Comparison of ENCODE assay signal across 17 cellular contexts in the genomic region with DNA sequence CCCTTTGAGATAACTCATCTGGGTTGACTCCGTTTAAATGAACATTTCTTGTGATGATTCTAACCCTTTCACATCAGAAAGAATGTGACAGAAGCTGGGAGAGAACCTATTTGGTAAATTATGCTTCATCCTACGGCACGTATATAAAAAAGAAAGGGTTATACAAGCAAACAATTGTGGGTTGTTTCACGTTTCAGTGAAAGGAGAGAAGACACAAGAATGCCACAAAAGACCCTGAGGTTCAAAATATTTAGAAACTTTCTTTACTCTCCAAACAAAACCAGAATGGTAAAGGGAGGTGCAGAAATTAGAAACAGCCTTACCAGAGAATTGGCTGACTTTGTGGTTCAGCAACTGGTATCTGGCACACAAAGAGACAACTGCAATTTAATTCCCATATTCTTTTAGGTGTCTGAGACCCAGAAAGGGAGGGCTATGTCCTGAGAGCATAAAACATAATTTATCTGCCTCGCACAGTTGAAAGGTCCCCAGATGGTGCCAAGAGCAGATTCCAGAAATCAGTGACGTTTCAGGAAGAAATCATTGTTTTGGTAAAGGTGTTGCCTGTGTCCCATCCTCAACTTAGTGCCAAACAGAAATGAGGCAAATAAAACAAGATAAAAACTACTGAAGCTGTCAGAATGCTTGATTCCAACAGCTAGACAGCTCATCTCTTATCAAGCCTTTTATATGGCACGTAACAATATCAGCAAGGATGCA.
DNase-seq lines count a peak whose midpoint lies in the region.
"Had no signal": no experiment of that assay in that cellular context is flagged by ENCODE, and none has a peak within 500 bp of the region (broad histone marks: within the 10 kb centered on the region; RNA-seq: fewer than 3 reads in every experiment).

No MANE protein-coding gene starts in this region.

- peak; percentile 9 for DNase-seq in EH (ENCODE audit: low read depth)
- DNase-seq in dermis microvascular lymphatic vessel endothelial cell (ENCODE audit: low read depth in 2 of 2): peak; percentile 51 to 64
- DNase-seq in fibroblast of peridontal ligament (ENCODE audit: extremely low read depth): peak; percentile 80
- no peak for DNase-seq in activated CD4-positive, alpha-beta T cell treated with anti-CD3 and anti-CD28 coated beads, Interleukin-2, amount 50 U/mL, for 1 hour
- DNase-seq in MG63: no peak
- DNase-seq in nucleus accumbens (lab: John Stamatoyannopoulos, UW): no peak
- DNase-seq: AML-193; Caco-2; Calu3; CD4-positive, alpha-beta T cell; CD8-positive, alpha-beta T cell; DMS79 treated with DMSO at 0.1 percent for 48 hours; EL; GDM1 had no signal

- H3K27me3 ChIP-seq in MG63: no peaks in the 10 kb centered on the region
- H3K27me3 ChIP-seq: BLaER1 treated with 17β-estradiol and CSF1 and Interleukin-3, amounts not matched to agents 10 nM and 100 nM had no signal

- H3K9me3 ChIP-seq in MG63: no peaks in the 10 kb centered on the region
- H3K9me3 ChIP-seq: A549, Caco-2 had no signal

- no peaks in the 10 kb centered on the region for H3K36me3 ChIP-seq in MG63
- H3K36me3 ChIP-seq: BLaER1 treated with 17β-estradiol and CSF1 and Interleukin-3, amounts not matched to agents 10 nM and 100 nM had no signal

- H3K4me3 ChIP-seq in MG63: no peak overlapping the region
- H3K4me3 ChIP-seq: A549; BLaER1 treated with 17β-estradiol and CSF1 and Interleukin-3, amounts not matched to agents 10 nM and 100 nM; GM12878 had no signal

Comparison
In these comparisons a context has a peak if more than half of its experiments do, and no peak if none do; other contexts are left out.
1. DNase-seq: peak in EH (single experiment), dermis microvascular lymphatic vessel endothelial cell (2 of 2) and fibroblast of peridontal ligament (single experiment); none in activated CD4-positive, alpha-beta T cell treated with anti-CD3 and anti-CD28 coated beads, Interleukin-2, amount 50 U/mL, for 1 hour (single experiment), MG63 (single experiment) and nucleus accumbens (0 of 56).